In the genomic region with DNA sequence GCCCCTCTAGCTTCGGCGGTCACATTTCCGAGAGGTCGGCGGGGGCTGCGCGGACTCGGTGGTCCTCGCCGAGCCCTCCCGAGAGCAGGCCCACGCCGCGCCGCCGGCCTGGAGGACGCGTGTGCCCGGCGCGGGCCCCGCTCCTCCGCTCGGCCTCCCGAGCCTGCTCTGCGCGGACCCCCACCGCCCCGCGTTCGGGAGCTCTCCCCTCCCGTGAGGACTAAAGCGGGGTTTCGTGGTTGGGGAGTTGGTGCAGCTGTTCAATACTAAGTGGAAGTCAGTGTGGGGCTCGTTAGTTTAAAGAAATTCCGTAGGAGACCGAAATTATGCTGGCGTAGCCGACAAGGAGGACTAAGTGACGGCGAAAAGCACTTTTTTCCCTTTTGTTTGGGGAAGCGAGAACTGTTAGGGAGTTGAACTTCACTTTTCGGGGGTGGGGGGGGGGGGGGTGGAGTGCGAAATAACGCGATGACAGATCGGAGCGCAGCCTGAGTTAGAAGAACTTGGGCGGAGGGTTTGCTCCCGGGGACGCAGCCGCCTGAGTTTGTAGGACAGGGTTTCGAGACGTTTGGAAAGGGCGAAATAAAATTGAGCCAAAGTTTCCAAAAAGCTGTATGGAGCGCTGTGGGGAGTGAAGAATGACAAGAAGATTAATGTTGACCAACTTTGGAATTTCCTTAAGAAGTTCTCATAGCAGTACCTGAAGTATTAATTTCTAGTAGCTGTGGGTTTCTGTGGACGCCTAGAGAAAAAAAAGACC, we compare ENCODE assay signal across 8 cellular contexts. TPM values are rescaled to one million over a fixed set of nuclear protein-coding genes. Genes with fewer than 3 reads are reported as not detected.
DNase-seq lines count a peak whose midpoint lies in the region; ATAC-seq and TF ChIP-seq lines count a peak whose summit lies in the region.

No MANE protein-coding gene starts in this region.

- no peak for TF ChIP-seq CTCF in right atrium auricular region (IDR thresholded peaks at IDR 0.05)

- H3K4me1 Mint-ChIP-seq in CD8-positive, alpha-beta memory T cell: peaks cover 45 to 59% (median 57%) of the 10 kb centered on the region in 3 donors

- POLR2A ChIA-PET in CD8-positive, alpha-beta memory T cell (lab: Charles Lee): interaction anchor here (0.7 to 1.4 kb wide), 5 partner anchors 10 to 296 kb away, joined by 3 to 6 read pairs (median 4); no protein-coding TSS in a partner anchor

- intact Hi-C loops in sciatic nerve (cut with DNase I): loop anchor here (5.0 kb wide), 1 partner anchor 233 kb away; no protein-coding TSS in a partner anchor

- H3K27me3 ChIP-seq in CD8-positive, alpha-beta memory T cell (ENCODE audit: insufficient read depth, low read length, poor library complexity, severe bottlenecking): no peaks in the 10 kb centered on the region
- no peaks in the 10 kb centered on the region for H3K27me3 ChIP-seq in H7 (ENCODE audit: control insufficient read depth, insufficient read depth, low read length)
- H3K27me3 ChIP-seq in right atrium auricular region: no peaks in the 10 kb centered on the region

- H3K36me3 Mint-ChIP-seq in CD8-positive, alpha-beta memory T cell: peaks cover 0 to 10% (median 0%) of the 10 kb centered on the region in 3 donors

- H3K4me3 ChIP-seq in CD8-positive, alpha-beta memory T cell (ENCODE audit: low read length): peak overlapping the region; percentile 80
- peak overlapping the region; percentile 93 for H3K4me3 ChIP-seq in H7 (ENCODE audit: insufficient read depth, low read depth, low read length)
- H3K4me3 ChIP-seq in right atrium auricular region: peak overlapping the region; percentile 93 to 98

- H3K4me1 ChIP-seq in CD8-positive, alpha-beta memory T cell (ENCODE audit: insufficient read depth, low read length): peaks cover 37% of the 10 kb centered on the region
- peaks cover 0 to 24% of the 10 kb centered on the region in 2 donors for H3K4me1 ChIP-seq in right atrium auricular region

- peak overlapping the region; percentile 81 to 99 (median 94) for H3K27ac Mint-ChIP-seq in CD8-positive, alpha-beta memory T cell

- peak; percentile 14 to 55 (median 40) for DNase-seq in CD8-positive, alpha-beta memory T cell
- peak; percentile 61 for DNase-seq in H7
- peak; percentile 50 for DNase-seq in RPMI7951 (ENCODE audit: low read depth)
- no peak for DNase-seq in right atrium auricular region (ENCODE audit: low spot score)
- DNase-seq in sciatic nerve (ENCODE audit: low spot score): no peak
- DNase-seq in NCI-H2196 treated with DMSO at 0.1 percent for 48 hours (lab: John Stamatoyannopoulos, UW; ENCODE audit: unreplicated experiment): no peak

- 0 to 1% (median 1%) methylated on average over 53 to 57 of the region's 57 CpGs for WGBS in adipose tissue, 3 donors

- no peaks in the 10 kb centered on the region for H3K9me3 ChIP-seq in CD8-positive, alpha-beta memory T cell (ENCODE audit: low read length)
- H3K9me3 ChIP-seq in right atrium auricular region: no peaks in the 10 kb centered on the region

- CTCF ChIA-PET in CD8-positive, alpha-beta memory T cell (lab: Charles Lee): interaction anchor here (0.7 to 1.4 kb wide), 8 partner anchors 10 to 104 kb away, joined by 3 to 5 read pairs (median 3); no protein-coding TSS in a partner anchor

- H3K4me3 Mint-ChIP-seq in CD8-positive, alpha-beta memory T cell: peak overlapping the region; percentile 88 to 96 (median 93)

- no peaks in the 10 kb centered on the region for H3K36me3 ChIP-seq in CD8-positive, alpha-beta memory T cell (ENCODE audit: insufficient read depth, low read length)
- H3K36me3 ChIP-seq in H7 (replicated peaks; ENCODE audit: control insufficient read depth, insufficient read depth, low read length): no peaks in the 10 kb centered on the region
- no peaks in the 10 kb centered on the region for H3K36me3 ChIP-seq in right atrium auricular region

- peaks cover 0 to 4% of the 10 kb centered on the region in 2 donors for H3K27me3 Mint-ChIP-seq in CD8-positive, alpha-beta memory T cell

- no peaks in the 10 kb centered on the region for H3K9me3 Mint-ChIP-seq in CD8-positive, alpha-beta memory T cell

- ATAC-seq in sciatic nerve (peak; percentile 42), HG03139 (IDR thresholded peaks at IDR 0.05; ENCODE audit: unreplicated experiment) (no peak)

- H3K27ac ChIP-seq in CD8-positive, alpha-beta memory T cell (ENCODE audit: low read depth, low read length): peak overlapping the region; percentile 83
- H3K27ac ChIP-seq in adipose tissue (ENCODE audit: low read depth, low read length) (peak overlapping the region; percentile 98), right atrium auricular region (peak overlapping the region; percentile 100)

RNA-seq across cellular contexts. Expression of a gene that starts 1.3 kb away (rescaled TPM):
- 10 to 100 TPM; 56.5 to 58.8 TPM for total RNA-seq in CD8-positive, alpha-beta memory T cell
- 27.5 TPM for polyA plus RNA-seq in CD8-positive, alpha-beta memory T cell
- total RNA-seq in H7 (2014; rRNA removed; shearing (Covaris generic)): 155 and 200 TPM in 2 replicates
- total RNA-seq in RPMI7951 (2014; rRNA removed; shearing (Covaris generic)): 147 and 192 TPM in 2 replicates
- 100 to 1,000 TPM in 1 of 3 donors, 10 to 100 TPM in 2; 20.1 to 110 (median 51.2) TPM for polyA plus RNA-seq in adipose tissue
- total RNA-seq in right atrium auricular region: 100 to 1,000 TPM; 366 to 434 TPM
- 755 TPM for total RNA-seq in sciatic nerve

Comparison
In these comparisons a context has a peak if more than half of its experiments do, and no peak if none do; other contexts are left out.
1. DNase-seq: peak in CD8-positive, alpha-beta memory T cell (5 of 5), H7 (single experiment) and RPMI7951 (single experiment); none in right atrium auricular region (single experiment), sciatic nerve (single experiment) and NCI-H2196 treated with DMSO at 0.1 percent for 48 hours (single experiment).
2. Peak in every context shown above with its lines, with median percentiles within 50 percentile points of each other: H3K27ac ChIP-seq and H3K4me3 ChIP-seq.